ENCODE assay signal across 3 cellular contexts in the genomic region with DNA sequence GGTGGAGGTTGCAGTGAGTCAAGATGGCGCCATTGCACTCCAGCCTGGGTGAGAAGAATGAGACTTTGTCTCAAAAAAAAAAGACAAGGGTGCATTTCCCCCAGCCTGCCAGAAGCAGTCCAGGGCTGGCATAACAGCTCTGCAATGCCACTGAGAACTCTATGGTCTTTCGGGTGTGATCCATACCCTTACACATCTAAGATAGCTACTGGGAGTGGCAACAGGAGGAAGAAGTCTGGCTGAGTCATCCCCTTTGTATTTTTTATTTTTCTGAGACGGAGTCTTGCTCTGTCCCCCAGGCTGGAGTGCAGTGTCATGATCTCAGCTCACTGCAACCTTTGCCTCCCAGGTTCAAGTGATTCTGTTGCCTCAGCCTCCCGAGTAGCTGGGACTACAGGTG. TPM values are rescaled to one million over a fixed set of nuclear protein-coding genes. Genes with fewer than 3 reads are reported as not detected.
"Had no signal": no experiment of that assay in that cellular context is flagged by ENCODE, and none has a peak within 500 bp of the region (broad histone marks: within the 10 kb centered on the region; RNA-seq: fewer than 3 reads in every experiment).

No MANE protein-coding gene starts in this region.

RNA-seq across cellular contexts. Expression of a gene that starts 40.9 kb away (rescaled TPM):
- total RNA-seq: pulmonary artery endothelial cell, vagina had no signal
- polyA plus RNA-seq: immature natural killer cell had no signal
